Comparison of ENCODE assay signal across 8 cellular contexts in the genomic region with DNA sequence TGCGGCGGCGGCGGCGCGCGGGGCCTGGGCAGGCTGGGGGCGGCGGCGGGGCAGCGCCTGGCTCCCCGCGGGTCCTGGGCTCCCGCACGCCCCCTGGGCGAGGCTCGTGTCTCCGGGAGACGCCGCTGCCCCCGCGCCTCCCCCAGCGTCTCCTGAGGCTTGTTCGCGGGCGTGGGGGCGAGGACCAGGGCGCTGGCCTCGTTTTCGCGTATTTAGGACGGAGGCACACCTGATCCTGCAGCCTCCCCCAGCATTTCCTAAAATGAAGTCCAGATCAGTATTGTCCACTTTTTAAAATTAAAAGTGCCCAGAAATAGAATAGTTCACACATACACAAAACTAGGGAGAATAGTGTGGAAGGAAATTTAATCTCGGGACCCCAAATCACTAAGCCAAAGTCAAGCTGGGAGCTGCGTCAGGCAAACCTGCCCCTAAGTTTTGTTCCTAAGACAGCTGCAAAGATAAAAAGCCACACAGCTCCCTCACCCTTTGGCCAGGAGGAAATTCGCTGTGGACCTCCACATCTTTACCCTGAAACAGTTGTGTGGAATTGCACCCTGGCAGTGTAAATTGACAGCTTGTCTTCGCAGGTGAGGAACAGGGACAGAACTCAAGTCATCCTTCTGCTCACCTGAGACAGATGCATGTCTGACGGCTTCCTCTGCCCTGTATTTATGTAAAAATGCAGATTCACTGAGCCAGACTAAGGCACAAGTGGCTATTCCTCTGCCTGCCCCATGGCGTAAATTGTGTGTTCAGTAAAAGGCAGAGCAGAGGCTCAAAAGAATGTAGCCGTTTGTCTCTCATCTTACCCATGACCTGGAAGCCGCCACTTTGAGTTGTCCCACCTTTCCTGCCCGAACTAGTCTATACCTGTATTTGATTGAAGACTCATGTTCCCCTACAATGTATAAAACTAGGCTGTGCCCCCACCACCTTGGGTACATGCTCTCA. TPM values are rescaled to one million over a fixed set of nuclear protein-coding genes. Genes with fewer than 3 reads are reported as not detected.
A peak's percentile ranks its signal among the peaks of the same experiment; 100 is the strongest.
DNase-seq lines count a peak whose midpoint lies in the region; ATAC-seq and TF ChIP-seq lines count a peak whose summit lies in the region.

No MANE protein-coding gene starts in this region.

- H3K36me3 Mint-ChIP-seq in natural killer cell: no peaks in the 10 kb centered on the region

- peaks cover 4 to 24% (median 9%) of the 10 kb centered on the region in 10 experiments; a peak in 14 of 20 replicates for H3K4me1 ChIP-seq in BLaER1 treated with 17β-estradiol and CSF1 and Interleukin-3, amounts not matched to agents 10 nM and 100 nM
- H3K4me1 ChIP-seq in colonic mucosa (peaks cover 7% of the 10 kb centered on the region), OCI-LY7 (ENCODE audit: insufficient read depth, low read length, poor library complexity, severe bottlenecking) (no peaks in the 10 kb centered on the region)

- H3K9ac ChIP-seq in BLaER1 treated with 17β-estradiol and CSF1 and Interleukin-3, amounts not matched to agents 10 nM and 100 nM: peak overlapping the region; percentile 64 to 88 (median 79)
- peak overlapping the region; percentile 69 to 96 for H3K9ac ChIP-seq in colonic mucosa (ENCODE audit: low read depth in 2 of 2, low read length in 2 of 2)

- H3K4me3 Mint-ChIP-seq in natural killer cell: peak overlapping the region; percentile 85

- ATAC-seq in natural killer cell: no peak

- H3K9me3 ChIP-seq in BLaER1 treated with 17β-estradiol and CSF1 and Interleukin-3, amounts not matched to agents 10 nM and 100 nM (replicated peaks in 1 of 11): peaks cover 7 to 21% (median 14%) of the 10 kb centered on the region in 11 experiments; a peak in 20 of 22 replicates
- H3K9me3 ChIP-seq in colonic mucosa (no peaks in the 10 kb centered on the region), OCI-LY7 (ENCODE audit: low read length) (no peaks in the 10 kb centered on the region)

- H3K79me2 ChIP-seq in OCI-LY7 (ENCODE audit: insufficient read depth, low read depth, low read length): no peaks in the 10 kb centered on the region

- H3K4me3 ChIP-seq in BLaER1 treated with 17β-estradiol and CSF1 and Interleukin-3, amounts not matched to agents 10 nM and 100 nM: peak overlapping the region; percentile 59 to 77 (median 66)
- peak overlapping the region; percentile 56 for H3K4me3 ChIP-seq in Jurkat, Clone E6-1 (ENCODE audit: low read length)
- H3K4me3 ChIP-seq in colonic mucosa (peak overlapping the region; percentile 56), OCI-LY7 (ENCODE audit: low read depth, low read length, poor library complexity, severe bottlenecking) (no peak overlapping the region)

- no peaks in the 10 kb centered on the region for H3K9me3 Mint-ChIP-seq in natural killer cell

- no peaks in the 10 kb centered on the region for H3K27me3 Mint-ChIP-seq in natural killer cell (ENCODE audit: low read depth in 2 of 2)

- peaks cover 41 to 54% of the 10 kb centered on the region in 2 donors for H3K4me1 Mint-ChIP-seq in natural killer cell

- H3K9me2 ChIP-seq in OCI-LY7 (ENCODE audit: insufficient read depth, low read length): no peaks in the 10 kb centered on the region

- TF ChIP-seq CTCF in colonic mucosa (IDR thresholded peaks at IDR 0.05) (no peak), natural killer cell (IDR thresholded peaks at IDR 0.05) (no peak), OCI-LY7 (conservative IDR thresholded peaks at IDR 0.05; ENCODE audit: low read length) (no peak)

- POLR2A ChIA-PET in OCI-LY7 (lab: Charles Lee): no interaction called here

- H3K27ac Mint-ChIP-seq in natural killer cell: peak overlapping the region; percentile 96 to 98

- no TSS peak for BruUV-seq in OCI-LY7 (replicated peaks; lab: Mats Ljungman, UMichigan)

- no peak overlapping the region for H2AFZ ChIP-seq in OCI-LY7 (ENCODE audit: low read length)

- H3K27me3 ChIP-seq in BLaER1 treated with 17β-estradiol and CSF1 and Interleukin-3, amounts not matched to agents 10 nM and 100 nM: peaks cover 0 to 26% (median 20%) of the 10 kb centered on the region in 11 experiments; a peak in 20 of 22 replicates
- H3K27me3 ChIP-seq in colonic mucosa: no peaks in the 10 kb centered on the region

- H3K4me2 ChIP-seq in BLaER1 treated with 17β-estradiol and CSF1 and Interleukin-3, amounts not matched to agents 10 nM and 100 nM: peak overlapping the region; percentile 79 to 94 (median 89)
- no peak overlapping the region for H3K4me2 ChIP-seq in OCI-LY7 (ENCODE audit: low read length)

- intact Hi-C loops in colonic mucosa (cut with DNase I) (no loop called here), natural killer cell (cut with micrococcal nuclease) (loop anchor here (5.0 to 10.0 kb wide), 2 partner anchors 151 to 509 kb away; partner anchors contain the start of genes PRKAG2 and RHEB), OCI-LY7 (cut with micrococcal nuclease; ENCODE audit: unreplicated experiment) (no loop called here)

- peak overlapping the region; percentile 18 to 73 (median 54); a peak in 19 of 22 replicates for H3K27ac ChIP-seq in BLaER1 treated with 17β-estradiol and CSF1 and Interleukin-3, amounts not matched to agents 10 nM and 100 nM
- H3K27ac ChIP-seq in colonic mucosa: peak overlapping the region; percentile 78
- no peak overlapping the region for H3K27ac ChIP-seq in OCI-LY7 (ENCODE audit: low read depth, low read length, poor library complexity, severe bottlenecking)

- H3K36me3 ChIP-seq in BLaER1 treated with 17β-estradiol and CSF1 and Interleukin-3, amounts not matched to agents 10 nM and 100 nM: peaks cover 0 to 17% (median 0%) of the 10 kb centered on the region in 11 experiments; a peak in 5 of 22 replicates
- H3K36me3 ChIP-seq in colonic mucosa (no peaks in the 10 kb centered on the region), OCI-LY7 (ENCODE audit: insufficient read depth, low read length) (no peaks in the 10 kb centered on the region)

- CTCF ChIA-PET in OCI-LY7 (lab: Charles Lee; ENCODE audit: unreplicated experiment): no interaction called here

- H4K20me1 ChIP-seq in BLaER1 treated with 17β-estradiol and CSF1 and Interleukin-3, amounts not matched to agents 10 nM and 100 nM: no peaks in the 10 kb centered on the region; a peak in 1 of 22 replicates
- H4K20me1 ChIP-seq in OCI-LY7 (ENCODE audit: insufficient read depth, low read length): no peaks in the 10 kb centered on the region

- no peak for DNase-seq in Jurkat, Clone E6-1 (ENCODE audit: low read depth, low spot score)
- no peak for DNase-seq in colonic mucosa
- no peak for DNase-seq in natural killer cell
- no peak for DNase-seq in OCI-LY7 (ENCODE audit: low spot score)
- DNase-seq in SW 1271 (lab: John Stamatoyannopoulos, UW): no peak
- no peak for DNase-seq in GDM1 (lab: John Stamatoyannopoulos, UW)
- no peak for DNase-seq in NCI-H128 (lab: John Stamatoyannopoulos, UW; ENCODE audit: unreplicated experiment)

RNA-seq across cellular contexts. Expression of gene GALNT11, which starts 0.7 kb away (rescaled TPM):
- 30.6 TPM for polyA plus RNA-seq in Jurkat, Clone E6-1 (2012; ENCODE audit: insufficient read depth, insufficient read length)
- total RNA-seq in colonic mucosa (10 to 100 TPM; 18.5 to 20.8 TPM), natural killer cell (10 to 100 TPM; 31.7 to 50.2 (median 44.0) TPM), OCI-LY7 (2022) (not detected in 2 replicates)
- total RNA-seq in OCI-LY7 (2014; rRNA removed; shearing (Covaris generic)): not detected in 2 replicates

Comparison
In these comparisons a context has a peak if more than half of its experiments do, and no peak if none do; other contexts are left out.
1. RNA of gene GALNT11, which starts 0.7 kb away (total RNA-seq): 31.7 to 50.2 TPM in natural killer cell and 18.5 to 20.8 TPM in colonic mucosa; not detected in OCI-LY7; every median in the first group is over 10 times any median in the second.